8 cellular contexts compared by ENCODE assay signal in genomic region chr6:33029297-33030184, GRCh38.
DNase-seq lines count a peak whose midpoint lies in the region; ATAC-seq, FAIRE-seq and TF ChIP-seq lines count a peak whose summit lies in the region.

No MANE protein-coding gene starts in this region.

- FAIRE-seq in HTR-8/SVneo (lab: Jason Lieb, UNC): no peak

- peak; percentile 78 for ATAC-seq in GM18511 (IDR thresholded peaks at IDR 0.05; ENCODE audit: unreplicated experiment)
- ATAC-seq in GM21825 (IDR thresholded peaks at IDR 0.05; ENCODE audit: unreplicated experiment): peak; percentile 71
- peak; percentile 90 for ATAC-seq in stimulated activated effector memory CD8-positive, alpha-beta T cell treated with anti-CD3 and anti-CD28 coated beads, Interleukin-12 subunit alpha, Interleukin-12 subunit beta, amount 100 ng/mL, for 72 hours

- H3K9me3 ChIP-seq in OCI-LY3 (ENCODE audit: insufficient read depth, low read length): 0 out of 2 replicates have a peak, but pooled peaks cover 4% of the 10 kb centered on the region

- H3K27ac Mint-ChIP-seq in stimulated activated effector memory CD8-positive, alpha-beta T cell treated with anti-CD3 and anti-CD28 coated beads, Interleukin-12 subunit alpha, Interleukin-12 subunit beta, amount 100 ng/mL, for 72 hours: peak overlapping the region; percentile 95

- no peak for TF ChIP-seq CTCF in OCI-LY3 (IDR thresholded peaks at IDR 0.05; ENCODE audit: low read depth, low read length)
- no peak for TF ChIP-seq CTCF in fibroblast of pulmonary artery (IDR thresholded peaks at IDR 0.05; ENCODE audit: low read length, missing control alignments)

- H3K9ac ChIP-seq in OCI-LY3 (ENCODE audit: low read length): peak overlapping the region; percentile 81

- H2AFZ ChIP-seq in OCI-LY3 (ENCODE audit: low read depth, low read length): no peak overlapping the region

- DNase-seq in fibroblast of pulmonary artery (ENCODE audit: low read depth): peak; percentile 6
- DNase-seq in stimulated activated effector memory CD8-positive, alpha-beta T cell treated with anti-CD3 and anti-CD28 coated beads, Interleukin-12 subunit alpha, Interleukin-12 subunit beta, amount 100 ng/mL, for 72 hours (ENCODE audit: low spot score in 2 of 2): no peak
- DNase-seq in LoVo (ENCODE audit: low spot score): no peak
- DNase-seq in foreskin melanocyte: no peak
- no peak for DNase-seq in HTR-8/SVneo (ENCODE audit: insufficient read length, low spot score)

- H3K9me3 Mint-ChIP-seq in stimulated activated effector memory CD8-positive, alpha-beta T cell treated with anti-CD3 and anti-CD28 coated beads, Interleukin-12 subunit alpha, Interleukin-12 subunit beta, amount 100 ng/mL, for 72 hours: peaks cover 3% of the 10 kb centered on the region

- H3K27me3 ChIP-seq in OCI-LY3 (ENCODE audit: low read depth, low read length): no peaks in the 10 kb centered on the region

- no peaks in the 10 kb centered on the region for H4K20me1 ChIP-seq in OCI-LY3 (ENCODE audit: insufficient read depth, low read length)

- H3K4me2 ChIP-seq in OCI-LY3 (ENCODE audit: low read length): peak overlapping the region; percentile 93

- peak overlapping the region; percentile 97 for H3K27ac ChIP-seq in OCI-LY3 (ENCODE audit: low read length)

- H3K4me1 Mint-ChIP-seq in stimulated activated effector memory CD8-positive, alpha-beta T cell treated with anti-CD3 and anti-CD28 coated beads, Interleukin-12 subunit alpha, Interleukin-12 subunit beta, amount 100 ng/mL, for 72 hours: peaks cover 21% of the 10 kb centered on the region

- H3K79me2 ChIP-seq in OCI-LY3 (ENCODE audit: low read length): no peaks in the 10 kb centered on the region

- H3K4me1 ChIP-seq in OCI-LY3 (ENCODE audit: low read length): peaks cover 41% of the 10 kb centered on the region

- H3K4me3 ChIP-seq in OCI-LY3 (ENCODE audit: low read length) (peak overlapping the region; percentile 69), fibroblast of pulmonary artery (replicated peaks; ENCODE audit: low read depth, low read length) (no peak overlapping the region)

- H3K4me3 Mint-ChIP-seq in stimulated activated effector memory CD8-positive, alpha-beta T cell treated with anti-CD3 and anti-CD28 coated beads, Interleukin-12 subunit alpha, Interleukin-12 subunit beta, amount 100 ng/mL, for 72 hours: peak overlapping the region; percentile 49

- no peaks in the 10 kb centered on the region for H3K36me3 ChIP-seq in OCI-LY3 (replicated peaks; ENCODE audit: low read depth, low read length)

- H3K36me3 Mint-ChIP-seq in stimulated activated effector memory CD8-positive, alpha-beta T cell treated with anti-CD3 and anti-CD28 coated beads, Interleukin-12 subunit alpha, Interleukin-12 subunit beta, amount 100 ng/mL, for 72 hours: no peaks in the 10 kb centered on the region
